ENCODE assay signal across 1 cellular context in the genomic region with DNA sequence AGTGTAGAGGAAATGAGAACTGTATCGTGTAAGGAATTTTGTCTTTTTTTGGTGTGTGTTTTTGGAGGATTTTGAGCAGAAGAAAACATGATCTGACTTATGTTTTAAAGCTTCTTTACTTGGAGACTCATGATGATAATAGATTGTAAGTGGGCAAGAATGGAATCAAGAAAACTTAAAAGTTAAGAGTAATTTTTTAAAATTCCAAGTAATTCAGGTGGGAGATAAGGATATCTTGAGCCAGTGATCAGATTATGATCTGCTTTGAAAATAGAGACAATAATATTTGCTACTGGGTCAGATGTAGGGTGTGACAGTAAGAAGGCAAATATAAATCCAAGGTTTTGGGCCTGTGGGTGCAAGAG.
TF ChIP-seq lines count a peak whose summit lies in the region.

No MANE protein-coding gene starts in this region.

TF ChIP-seq in GM23338, 12 proteins besides CTCF, POLR2A, EP300 and RAD21 (continued from another document):
- TF ChIP-seq ZNF462 (CRISPR knock-in tag; IDR thresholded peaks at IDR 0.05), result no peak
- no peak for TF ChIP-seq CREB1 (CRISPR knock-in tag; IDR thresholded peaks at IDR 0.05; ENCODE audit: low read depth)
- TF ChIP-seq, protein P1, sequence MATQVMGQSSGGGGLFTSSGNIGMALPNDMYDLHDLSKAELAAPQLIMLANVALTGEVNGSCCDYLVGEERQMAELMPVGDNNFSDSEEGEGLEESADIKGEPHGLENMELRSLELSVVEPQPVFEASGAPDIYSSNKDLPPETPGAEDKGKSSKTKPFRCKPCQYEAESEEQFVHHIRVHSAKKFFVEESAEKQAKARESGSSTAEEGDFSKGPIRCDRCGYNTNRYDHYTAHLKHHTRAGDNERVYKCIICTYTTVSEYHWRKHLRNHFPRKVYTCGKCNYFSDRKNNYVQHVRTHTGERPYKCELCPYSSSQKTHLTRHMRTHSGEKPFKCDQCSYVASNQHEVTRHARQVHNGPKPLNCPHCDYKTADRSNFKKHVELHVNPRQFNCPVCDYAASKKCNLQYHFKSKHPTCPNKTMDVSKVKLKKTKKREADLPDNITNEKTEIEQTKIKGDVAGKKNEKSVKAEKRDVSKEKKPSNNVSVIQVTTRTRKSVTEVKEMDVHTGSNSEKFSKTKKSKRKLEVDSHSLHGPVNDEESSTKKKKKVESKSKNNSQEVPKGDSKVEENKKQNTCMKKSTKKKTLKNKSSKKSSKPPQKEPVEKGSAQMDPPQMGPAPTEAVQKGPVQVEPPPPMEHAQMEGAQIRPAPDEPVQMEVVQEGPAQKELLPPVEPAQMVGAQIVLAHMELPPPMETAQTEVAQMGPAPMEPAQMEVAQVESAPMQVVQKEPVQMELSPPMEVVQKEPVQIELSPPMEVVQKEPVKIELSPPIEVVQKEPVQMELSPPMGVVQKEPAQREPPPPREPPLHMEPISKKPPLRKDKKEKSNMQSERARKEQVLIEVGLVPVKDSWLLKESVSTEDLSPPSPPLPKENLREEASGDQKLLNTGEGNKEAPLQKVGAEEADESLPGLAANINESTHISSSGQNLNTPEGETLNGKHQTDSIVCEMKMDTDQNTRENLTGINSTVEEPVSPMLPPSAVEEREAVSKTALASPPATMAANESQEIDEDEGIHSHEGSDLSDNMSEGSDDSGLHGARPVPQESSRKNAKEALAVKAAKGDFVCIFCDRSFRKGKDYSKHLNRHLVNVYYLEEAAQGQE (IDR thresholded peaks at IDR 0.05; ENCODE audit: unreplicated experiment), result no peak
- no peak for TF ChIP-seq EZH2phosphoT487 (IDR thresholded peaks at IDR 0.05; ENCODE audit: unreplicated experiment)
- no peak for TF ChIP-seq STAT1 (IDR thresholded peaks at IDR 0.05; ENCODE audit: unreplicated experiment)
- TF ChIP-seq, protein P2, sequence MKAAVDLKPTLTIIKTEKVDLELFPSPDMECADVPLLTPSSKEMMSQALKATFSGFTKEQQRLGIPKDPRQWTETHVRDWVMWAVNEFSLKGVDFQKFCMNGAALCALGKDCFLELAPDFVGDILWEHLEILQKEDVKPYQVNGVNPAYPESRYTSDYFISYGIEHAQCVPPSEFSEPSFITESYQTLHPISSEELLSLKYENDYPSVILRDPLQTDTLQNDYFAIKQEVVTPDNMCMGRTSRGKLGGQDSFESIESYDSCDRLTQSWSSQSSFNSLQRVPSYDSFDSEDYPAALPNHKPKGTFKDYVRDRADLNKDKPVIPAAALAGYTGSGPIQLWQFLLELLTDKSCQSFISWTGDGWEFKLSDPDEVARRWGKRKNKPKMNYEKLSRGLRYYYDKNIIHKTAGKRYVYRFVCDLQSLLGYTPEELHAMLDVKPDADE (IDR thresholded peaks at IDR 0.05), result no peak
- no peak for TF ChIP-seq ZNF114 (CRISPR knock-in tag; IDR thresholded peaks at IDR 0.05)
- TF ChIP-seq EZH2 (IDR thresholded peaks at IDR 0.05; ENCODE audit: low read depth, unreplicated experiment), result no peak
